15 cellular contexts compared by ENCODE assay signal in genomic region chr16:22302776-22303363, GRCh38.
"Had no signal": no experiment of that assay in that cellular context is flagged by ENCODE, and none has a peak within 500 bp of the region (broad histone marks: within the 10 kb centered on the region; RNA-seq: fewer than 3 reads in every experiment).

No MANE protein-coding gene starts in this region.

- H3K9me3 ChIP-seq: stomach, thoracic aorta, upper lobe of left lung had no signal

- H3K4me3 Mint-ChIP-seq: natural killer cell had no signal

- H3K36me3 Mint-ChIP-seq: activated naive CD8-positive, alpha-beta T cell; natural killer cell had no signal

- H3K27ac Mint-ChIP-seq: activated naive CD8-positive, alpha-beta T cell had no signal

- H3K9me3 Mint-ChIP-seq: natural killer cell had no signal

- H3K27ac ChIP-seq: stomach, thoracic aorta, upper lobe of left lung, VCaP had no signal

- H3K27me3 Mint-ChIP-seq: activated naive CD8-positive, alpha-beta T cell had no signal

- DNase-seq: activated CD4-positive, CD25-positive, alpha-beta regulatory T cell treated with anti-CD3 and anti-CD28 coated beads, Interleukin-2, amount 50 U/mL, for 72 hours; activated gamma-delta T cell; cerebellar nuclear complex; effector CD8-positive, alpha-beta T cell; foreskin fibroblast; left cardiac atrium; mesenchymal stem cell; natural killer cell; nucleus accumbens; stomach; T-helper 2 cell; upper lobe of left lung had no signal

- H3K27me3 ChIP-seq: stomach, upper lobe of left lung had no signal

- H3K4me3 ChIP-seq: stomach, thoracic aorta, upper lobe of left lung had no signal

- ATAC-seq: left cardiac atrium, natural killer cell had no signal
